ENCODE assay signal across 1 cellular context in the genomic region with DNA sequence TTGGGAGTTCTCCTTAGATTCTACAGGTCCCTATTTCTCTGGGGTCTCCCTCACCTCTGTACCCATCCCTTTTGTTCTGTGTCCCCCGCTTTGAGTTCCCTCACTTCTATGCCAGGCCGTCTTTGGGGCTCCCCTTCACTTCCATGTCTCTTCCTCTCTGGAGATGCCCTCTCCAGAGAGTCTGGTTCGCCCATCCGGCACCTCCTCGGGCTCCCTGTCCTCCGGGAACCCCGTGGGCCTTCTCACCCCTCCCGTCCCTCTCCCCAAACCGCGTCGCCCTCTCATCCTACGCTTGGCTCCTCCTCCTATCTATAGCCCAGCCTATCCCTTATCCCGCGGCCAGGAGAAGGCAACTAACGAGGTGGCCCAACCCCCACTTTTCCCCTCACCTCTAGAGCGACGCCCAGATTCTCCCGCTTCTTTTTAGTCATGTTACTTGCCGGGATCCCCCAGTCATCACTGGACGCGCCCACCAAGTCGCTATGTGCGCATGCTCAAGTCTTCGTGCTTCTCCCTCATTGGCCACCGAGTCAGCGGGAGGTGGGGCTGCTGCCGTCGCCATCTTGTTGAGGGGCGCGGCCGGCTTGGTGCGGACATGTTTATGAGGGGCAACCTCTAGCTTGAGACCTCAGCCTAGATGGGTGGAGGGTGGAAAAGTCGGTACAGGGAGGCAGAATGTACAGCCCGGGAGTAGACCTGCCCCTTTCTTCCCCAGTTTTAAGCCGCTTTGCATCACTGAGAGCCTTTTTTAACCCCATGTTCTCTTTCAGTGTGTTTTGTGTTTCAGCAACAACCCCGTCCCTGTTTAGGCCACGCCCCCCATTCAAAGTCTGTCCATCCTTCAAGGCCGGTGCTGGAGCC.
TF ChIP-seq lines count a peak whose summit lies in the region.

TSS of gene CCDC167 (minus strand) at position 461 of the 861 bp plus-strand sequence. CDS start at position 431, 30 bp downstream.

TF ChIP-seq in A549, 52 proteins besides CTCF, POLR2A, EP300 and RAD21 (continued from another document):
- TF ChIP-seq JUN (IDR thresholded peaks at IDR 0.05) (0 out of 5 replicates have a peak, but pooled peaks of 1 of the 2 experiments have one; percentile 33), KDM5A (IDR thresholded peaks at IDR 0.05) (no peak), BCL3 (IDR thresholded peaks at IDR 0.05) (no peak), PHF8 (IDR thresholded peaks at IDR 0.05; ENCODE audit: borderline replicate concordance, low read depth) (peak; percentile 39; the same call in 1 of the 2 replicates), HOXB13 (CRISPR knock-in tag; IDR thresholded peaks at IDR 0.05; ENCODE audit: low read depth) (no peak), HOXB5 (CRISPR knock-in tag; IDR thresholded peaks at IDR 0.05) (0 out of 2 replicates have a peak, but pooled peaks have one; percentile 39), ZFP36 (IDR thresholded peaks at IDR 0.05; ENCODE audit: borderline replicate concordance, partially characterized antibody) (no peak), ZC3H11A (IDR thresholded peaks at IDR 0.05) (no peak)
